ENCODE assay signal across 15 cellular contexts in the genomic region with DNA sequence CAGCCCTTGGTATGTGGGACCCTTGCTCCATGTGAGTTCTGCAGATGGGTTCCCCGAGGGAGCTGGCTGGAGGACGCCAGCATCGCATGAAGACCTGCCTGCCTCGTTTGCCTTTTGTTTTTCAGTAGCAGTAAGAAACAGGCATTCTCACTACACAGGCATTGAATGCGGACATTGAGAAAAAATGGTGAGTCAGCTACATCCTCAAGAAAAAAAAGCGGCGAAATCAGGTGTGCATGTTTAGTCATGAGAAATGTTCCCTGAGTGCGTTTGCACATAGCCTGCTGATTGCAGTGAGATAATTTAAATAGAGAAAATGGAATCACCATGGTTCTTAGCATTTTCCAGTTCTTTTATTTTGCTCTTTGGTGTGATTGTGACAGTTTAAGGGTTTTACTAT. TPM values are rescaled to one million over a fixed set of nuclear protein-coding genes. Genes with fewer than 3 reads are reported as not detected.
DNase-seq lines count a peak whose midpoint lies in the region; ATAC-seq and TF ChIP-seq lines count a peak whose summit lies in the region.
"Had no signal": no experiment of that assay in that cellular context is flagged by ENCODE, and none has a peak within 500 bp of the region (broad histone marks: within the 10 kb centered on the region; RNA-seq: fewer than 3 reads in every experiment).

No MANE protein-coding gene starts in this region.

- peaks cover 21% of the 10 kb centered on the region for H3K4me1 ChIP-seq in HUES48 (ENCODE audit: control insufficient read depth, insufficient read depth, low read length)
- H3K4me1 ChIP-seq: BLaER1 had no signal

- no peaks in the 10 kb centered on the region for H3K27me3 ChIP-seq in HUES48 (ENCODE audit: control insufficient read depth, insufficient read depth, low read length)
- H3K27me3 ChIP-seq: BLaER1 had no signal

- DNase-seq in epithelial cell of esophagus (ENCODE audit: low read depth) (peak; percentile 87), renal cortical epithelial cell (ENCODE audit: low read depth) (peak; percentile 34), NAMALWA (ENCODE audit: low spot score) (no peak), left lobe of liver (ENCODE audit: low spot score) (no peak)
- DNase-seq in activated CD8-positive, alpha-beta memory T cell treated with anti-CD3 and anti-CD28 coated beads, Interleukin-2, amount 50 U/mL, for 48 hours, result no peak
- DNase-seq: amniotic stem cell; effector CD8-positive, alpha-beta T cell; stimulated activated CD4-positive, alpha-beta T cell treated with anti-CD3 and anti-CD28 coated beads, Interleukin-4, amount 100 ng/mL, for 24 hours; stimulated activated naive B cell treated with anti-CD40 and anti-IgM and Interleukin-4, amounts not matched to agents 10 μg/mL and 1 μg/mL and 100 μg/mL, for 72 hours had no signal

- H3K4me3 ChIP-seq in HUES48 (ENCODE audit: low read depth, low read length) (no peak overlapping the region), WI38 (ENCODE audit: low read depth, low read length) (peak overlapping the region; percentile 62), epithelial cell of esophagus (ENCODE audit: low read length) (peak overlapping the region; percentile 49)
- H3K4me3 ChIP-seq: BLaER1 had no signal

- H3K27ac ChIP-seq in HUES48 (ENCODE audit: low read depth, low read length), result peak overlapping the region; percentile 7
- H3K27ac ChIP-seq: BLaER1 had no signal

- H3K9me3 ChIP-seq in HUES48 (ENCODE audit: control insufficient read depth, insufficient read depth, low read length), result no peaks in the 10 kb centered on the region
- H3K9me3 ChIP-seq: BLaER1 had no signal

- H3K36me3 ChIP-seq in HUES48 (ENCODE audit: control insufficient read depth, insufficient read depth, low read length), result peaks cover 4% of the 10 kb centered on the region; the same call in 1 of the 2 replicates
- H3K36me3 ChIP-seq: BLaER1 had no signal

- no peak for ATAC-seq in HG03378 (IDR thresholded peaks at IDR 0.05; ENCODE audit: unreplicated experiment)
- ATAC-seq in left lobe of liver, result no peak
- ATAC-seq: activated CD4-positive, CD25-positive, alpha-beta regulatory T cell treated with anti-CD3 and anti-CD28 coated beads, Interleukin-2, amount 50 U/mL, for 24 hours; HCT116 had no signal

- TF ChIP-seq CTCF in WI38 (IDR thresholded peaks at IDR 0.05; ENCODE audit: low read depth, low read length) (no peak), epithelial cell of esophagus (IDR thresholded peaks at IDR 0.05; ENCODE audit: insufficient read depth, low read depth, low read length, missing control alignments) (no peak)

- H3K9ac ChIP-seq in HUES48 (ENCODE audit: low read depth, low read length), result no peak overlapping the region
- H3K9ac ChIP-seq: BLaER1 had no signal

RNA-seq across cellular contexts. Expression of a gene that starts 54.1 kb away (rescaled TPM):
- total RNA-seq in renal cortical epithelial cell, result 0.40 TPM in 1 of 2 replicates, not detected in the other
- 0.30 TPM for total RNA-seq in left lobe of liver

Comparison
In these comparisons a context has a peak if more than half of its experiments do, and no peak if none do; other contexts are left out.
1. DNase-seq: peak in epithelial cell of esophagus (single experiment) and renal cortical epithelial cell (single experiment); none in NAMALWA (single experiment), activated CD8-positive, alpha-beta memory T cell treated with anti-CD3 and anti-CD28 coated beads, Interleukin-2, amount 50 U/mL, for 48 hours (single experiment) and left lobe of liver (single experiment).